Comparison of ENCODE assay signal across 8 cellular contexts in genomic region chr16:88703486-88704309, GRCh38. TPM values are rescaled to one million over a fixed set of nuclear protein-coding genes. Genes with fewer than 3 reads are reported as not detected.
DNase-seq lines count a peak whose midpoint lies in the region; ATAC-seq and TF ChIP-seq lines count a peak whose summit lies in the region.

No MANE protein-coding gene starts in this region.

- no peak for TF ChIP-seq CTCF in psoas muscle (IDR thresholded peaks at IDR 0.05)

- intact Hi-C loops in psoas muscle (cut with DNase I), result no loop called here

- H3K4me1 ChIP-seq in psoas muscle, result peaks cover 18% of the 10 kb centered on the region

- peak overlapping the region; percentile 6 for H3K27ac ChIP-seq in psoas muscle

- 63 to 69% (median 67%) methylated on average over 20 to 26 of the region's 26 CpGs for WGBS in psoas muscle, 3 donors

- peak overlapping the region; percentile 8 for H3K4me3 ChIP-seq in psoas muscle

- no peak for ATAC-seq in psoas muscle

- peak; percentile 82 for DNase-seq in activated CD4-positive, alpha-beta T cell treated with anti-CD3 and anti-CD28 coated beads for 48 hours
- DNase-seq in dermis blood vessel endothelial cell (peak; percentile 53), psoas muscle (no peak), NCI-H345 treated with DMSO at 0.1 percent for 48 hours (lab: John Stamatoyannopoulos, UW; ENCODE audit: unreplicated experiment) (no peak), COR-L47 (lab: John Stamatoyannopoulos, UW) (no peak), SW480 (ENCODE audit: low spot score) (no peak), H4 (ENCODE audit: low spot score) (no peak)

- no peaks in the 10 kb centered on the region for H3K9me3 ChIP-seq in psoas muscle

- no peaks in the 10 kb centered on the region for H3K27me3 ChIP-seq in psoas muscle (ENCODE audit: insufficient read depth in 3 of 3, low read length in 2 of 3)

- peak; percentile 38 for TF ChIP-seq POLR2A in GM18526 (IDR thresholded peaks at IDR 0.05; ENCODE audit: extremely low read depth, insufficient read length)

- peaks cover 0 to 33% of the 10 kb centered on the region in 2 donors for H3K36me3 ChIP-seq in psoas muscle (ENCODE audit: insufficient read depth in 1 of 2, low read depth in 1 of 2)

RNA-seq across cellular contexts. Expression of gene RNF166, which starts 2.5 kb away (rescaled TPM):
- total RNA-seq in dermis blood vessel endothelial cell (11.6 and 15.1 TPM in 2 replicates), psoas muscle (10 to 100 TPM; 13.4 to 22.9 (median 15.7) TPM)
- 10 to 100 TPM; 10.1 to 14.9 (median 12.1) TPM for polyA plus RNA-seq in psoas muscle
- total RNA-seq in H4 (2014; rRNA removed; shearing (Covaris generic)), result 16.0 and 30.4 TPM in 2 replicates

RNA-seq across cellular contexts. Expression of gene CTU2, which starts 2.6 kb away (rescaled TPM):
- total RNA-seq in dermis blood vessel endothelial cell (11.6 and 17.6 TPM in 2 replicates), psoas muscle (10 to 100 TPM; 12.4 to 24.1 (median 19.6) TPM)
- 10 to 100 TPM; 20.2 to 24.1 (median 21.9) TPM for polyA plus RNA-seq in psoas muscle
- total RNA-seq in H4 (2014; rRNA removed; shearing (Covaris generic)), result 12.2 and 12.6 TPM in 2 replicates

RNA-seq across cellular contexts. Expression of gene SNAI3, which starts 17.4 kb away (rescaled TPM):
- total RNA-seq in dermis blood vessel endothelial cell (0.09 TPM in 1 of 2 replicates, not detected in the other), psoas muscle (1 to 10 TPM; 1.5 to 8.5 (median 4.0) TPM)
- 1 to 10 TPM; 1.2 to 5.3 (median 3.0) TPM for polyA plus RNA-seq in psoas muscle
- total RNA-seq in H4 (2014; rRNA removed; shearing (Covaris generic)), result 0.27 and 0.62 TPM in 2 replicates

RNA-seq across cellular contexts. Expression of gene MVD, which starts 40.8 kb away (rescaled TPM):
- total RNA-seq in dermis blood vessel endothelial cell (63.3 and 119 TPM in 2 replicates), psoas muscle (10 to 100 TPM; 11.7 to 26.8 (median 16.1) TPM)
- polyA plus RNA-seq in psoas muscle, result 10 to 100 TPM; 13.7 to 19.2 (median 15.9) TPM
- total RNA-seq in H4 (2014; rRNA removed; shearing (Covaris generic)), result 28.1 and 41.5 TPM in 2 replicates

RNA-seq across cellular contexts. Expression of gene CYBA, which starts 52.8 kb away (rescaled TPM):
- total RNA-seq in dermis blood vessel endothelial cell (135 and 286 TPM in 2 replicates), psoas muscle (10 to 100 TPM; 17.1 to 20.2 (median 19.2) TPM)
- 10 to 100 TPM in 2 of 3 donors, 1 to 10 TPM in 1; 9.1 to 28.0 (median 24.0) TPM for polyA plus RNA-seq in psoas muscle
- total RNA-seq in H4 (2014; rRNA removed; shearing (Covaris generic)), result not detected in 2 replicates

Comparison
In these comparisons a context has a peak if more than half of its experiments do, and no peak if none do; other contexts are left out.
1. DNase-seq: peak in activated CD4-positive, alpha-beta T cell treated with anti-CD3 and anti-CD28 coated beads for 48 hours (single experiment) and dermis blood vessel endothelial cell (single experiment); none in psoas muscle (0 of 2), NCI-H345 treated with DMSO at 0.1 percent for 48 hours (single experiment), COR-L47 (single experiment), SW480 (single experiment) and H4 (single experiment).